ENCODE assay signal across 17 cellular contexts in the genomic region with DNA sequence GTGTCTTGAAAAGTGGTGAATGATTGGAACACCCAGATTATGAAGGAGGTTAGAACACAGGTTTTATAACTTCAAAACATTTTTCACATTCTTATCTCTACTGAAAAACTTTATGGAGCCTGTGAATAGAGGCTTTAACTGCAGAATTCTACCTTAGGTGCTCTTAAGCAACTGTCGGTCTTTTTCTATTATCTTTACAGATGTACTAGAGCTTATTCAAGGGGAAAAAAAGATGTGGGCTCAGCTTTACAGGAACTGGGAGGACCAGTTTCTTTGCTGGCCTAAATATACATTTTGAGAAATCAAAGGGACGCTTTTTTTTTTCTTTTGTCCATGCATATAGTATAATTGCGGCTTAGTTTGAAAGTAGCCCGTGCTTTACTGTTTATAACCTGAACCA. TPM values are rescaled to one million over a fixed set of nuclear protein-coding genes. Genes with fewer than 3 reads are reported as not detected.
DNase-seq lines count a peak whose midpoint lies in the region; TF ChIP-seq lines count a peak whose summit lies in the region.
"Had no signal": no experiment of that assay in that cellular context is flagged by ENCODE, and none has a peak within 500 bp of the region (broad histone marks: within the 10 kb centered on the region; RNA-seq: fewer than 3 reads in every experiment).

No MANE protein-coding gene starts in this region.

- H4K20me1 ChIP-seq in fibroblast of lung (ENCODE audit: control insufficient read depth, extremely low read depth, insufficient read depth, low read length) (no peaks in the 10 kb centered on the region), osteoblast (ENCODE audit: insufficient read depth, low read length) (no peaks in the 10 kb centered on the region)

- H3K27ac ChIP-seq in fibroblast of lung (ENCODE audit: insufficient read depth, low read length) (no peak overlapping the region), osteoblast (ENCODE audit: low read depth, low read length) (no peak overlapping the region)
- H3K27ac ChIP-seq: C4-2B had no signal

- H3K27me3 ChIP-seq in fibroblast of lung (ENCODE audit: control insufficient read depth, insufficient read depth, low read length) (no peaks in the 10 kb centered on the region), osteoblast (ENCODE audit: insufficient read depth, low read length) (no peaks in the 10 kb centered on the region)

- peaks cover 6% of the 10 kb centered on the region; the same call in 1 of the 2 replicates for H3K9me3 Mint-ChIP-seq in HFFc6

- H3K9me3 ChIP-seq in fibroblast of lung (ENCODE audit: control insufficient read depth, insufficient read depth, low read depth, low read length) (no peaks in the 10 kb centered on the region), osteoblast (ENCODE audit: low read depth, low read length) (no peaks in the 10 kb centered on the region)

- H3K4me3 Mint-ChIP-seq in HFFc6 = peak overlapping the region; percentile 53

- H3K79me2 ChIP-seq in fibroblast of lung (ENCODE audit: control insufficient read depth, insufficient read depth, low read length) (no peaks in the 10 kb centered on the region), osteoblast (ENCODE audit: insufficient read depth, low read length) (peaks cover 4% of the 10 kb centered on the region)

- peak overlapping the region; percentile 38 for H3K4me3 ChIP-seq in AG10803 (ENCODE audit: low read length)
- H3K4me3 ChIP-seq in fibroblast of lung (replicated peaks in 1 of 4; ENCODE audit: control extremely low read depth in 1 of 4, insufficient read depth in 1 of 4, low read depth in 3 of 4, low read length in 4 of 4) = peak overlapping the region in 3 of 4 experiments; percentile 2 to 33 (median 24)
- H3K4me3 ChIP-seq in osteoblast (ENCODE audit: insufficient read depth, low read length) = peak overlapping the region; percentile 49

- no peak overlapping the region for H3K4me2 ChIP-seq in fibroblast of lung (ENCODE audit: extremely low read depth, insufficient read depth, low read length)
- H3K4me2 ChIP-seq in osteoblast (ENCODE audit: insufficient read depth, low read length) = peak overlapping the region; percentile 66

- H3K36me3 ChIP-seq in fibroblast of lung (ENCODE audit: control insufficient read depth, insufficient read depth, low read length) (no peaks in the 10 kb centered on the region), osteoblast (ENCODE audit: insufficient read depth, low read length) (no peaks in the 10 kb centered on the region)

- TF ChIP-seq CTCF in AG10803 (conservative IDR thresholded peaks at IDR 0.05; ENCODE audit: low read length) (no peak), HFFc6 (IDR thresholded peaks at IDR 0.05) (no peak), fibroblast of lung (conservative IDR thresholded peaks at IDR 0.05 in 1 of 2, IDR thresholded peaks at IDR 0.05 in 1 of 2; ENCODE audit: low read depth in 1 of 2, low read length in 2 of 2) (no peak), osteoblast (IDR thresholded peaks at IDR 0.05; ENCODE audit: extremely low read depth, low read depth, low read length) (no peak)

- H3K4me1 ChIP-seq in fibroblast of lung (ENCODE audit: control insufficient read depth, extremely low read depth, insufficient read depth, low read length) (peaks cover 3% of the 10 kb centered on the region), osteoblast (ENCODE audit: insufficient read depth, low read length) (peaks cover 12% of the 10 kb centered on the region)

- no peak overlapping the region for H3K9ac ChIP-seq in fibroblast of lung (ENCODE audit: insufficient read depth, low read length)

- H3K27me3 Mint-ChIP-seq in HFFc6 (ENCODE audit: insufficient read depth) = no peaks in the 10 kb centered on the region; the same call in 1 of the 2 replicates

- H2AFZ ChIP-seq in fibroblast of lung (ENCODE audit: low read length) (no peak overlapping the region), osteoblast (ENCODE audit: low read length) (peak overlapping the region; percentile 9)

- DNase-seq in AG10803 (ENCODE audit: low read depth) (no peak), HFFc6 (no peak), fibroblast of lung (ENCODE audit: low read depth in 2 of 2) (no peak), osteoblast (ENCODE audit: insufficient read length, low spot score, missing footprints) (no peak), NCI-H446 (lab: John Stamatoyannopoulos, UW) (no peak), hepatic stellate cell (ENCODE audit: low spot score) (no peak), NCI-H2081 treated with DMSO at 0.1 percent for 48 hours (lab: John Stamatoyannopoulos, UW) (no peak)
- DNase-seq: ACHN, AML-193, DMS79, HCEC 1CT, MV-4-11, NCI-H1694 treated with DMSO at 0.1 percent for 48 hours, NCI-H446 treated with DMSO at 0.1 percent for 48 hours, NCI-H774, SHP77 treated with DMSO at 0.1 percent for 48 hours had no signal

- H3K4me1 Mint-ChIP-seq in HFFc6 (ENCODE audit: low read depth) = peaks cover 55% of the 10 kb centered on the region

- H3K27ac Mint-ChIP-seq in HFFc6 = no peak overlapping the region

- peaks cover 10% of the 10 kb centered on the region; the same call in 1 of the 2 replicates for H3K36me3 Mint-ChIP-seq in HFFc6 (ENCODE audit: low read depth)

RNA-seq across cellular contexts. Expression of gene UST, which starts 58.9 kb away (rescaled TPM):
- total RNA-seq in HFFc6 (2021; fragmentation: NEBNext Ultra II Directional; extraction: Animal tissue kit (Norgen Biotek cat#: 25700)) = 10 to 100 TPM; 12.9 to 17.3 (median 16.7) TPM
- total RNA-seq in fibroblast of lung (19.5 and 20.0 TPM in 2 replicates), osteoblast (18.1 and 21.2 TPM in 2 replicates)
- polyA plus RNA-seq in fibroblast of lung = 6.8 and 9.7 TPM in 2 replicates
- polyA plus RNA-seq in fibroblast of lung (2012) = 6.2 and 7.6 TPM in 2 replicates
- 3.1 and 12.2 TPM in 2 replicates for polyA minus RNA-seq in fibroblast of lung (ENCODE audit: low replicate concordance)
